ENCODE assay signal across 10 cellular contexts in the genomic region with DNA sequence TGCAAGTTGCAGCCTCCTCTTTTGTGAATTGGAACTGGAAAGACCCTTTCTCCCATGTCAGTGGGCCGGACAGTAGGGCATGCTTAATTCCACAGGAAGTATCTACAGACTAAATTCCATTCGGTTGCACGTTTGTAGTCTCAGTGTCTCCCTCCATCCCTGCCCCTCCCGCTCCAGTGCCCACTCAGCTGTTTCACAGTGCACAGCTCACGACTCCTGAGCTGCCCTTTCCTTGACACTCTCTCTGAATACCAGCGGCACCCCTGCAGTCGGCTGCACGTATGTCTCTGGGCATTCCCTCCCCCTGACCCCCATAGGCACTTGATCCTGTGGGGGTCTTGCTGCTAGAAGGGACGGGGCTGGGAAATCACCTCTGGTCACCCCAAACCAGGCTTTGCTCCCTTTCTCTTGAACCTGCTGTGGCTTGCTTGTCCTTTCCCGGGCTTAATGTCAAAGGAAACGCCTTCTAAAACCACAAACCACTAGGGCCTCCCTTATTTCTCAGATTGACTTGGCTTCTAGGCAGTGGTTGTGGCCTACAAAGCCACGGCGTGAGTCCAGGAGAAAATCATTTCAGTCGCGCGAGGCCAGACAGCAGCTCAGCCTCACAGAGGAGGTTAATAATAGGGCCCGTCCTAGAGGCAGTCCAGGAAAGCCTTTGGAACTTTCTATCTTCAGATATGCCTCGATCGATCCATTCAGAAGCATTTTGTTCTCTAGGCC.
DNase-seq lines count a peak whose midpoint lies in the region; ATAC-seq and FAIRE-seq lines count a peak whose summit lies in the region.
"Had no signal": no experiment of that assay in that cellular context is flagged by ENCODE, and none has a peak within 500 bp of the region (broad histone marks: within the 10 kb centered on the region; RNA-seq: fewer than 3 reads in every experiment).

No MANE protein-coding gene starts in this region.

- H3K4me3 Mint-ChIP-seq in activated CD8-positive, alpha-beta T cell treated with anti-CD3 and anti-CD28 coated beads, Interleukin-2, amount 10 ng/mL, durations not matched to agents 7 days and 5 days, result no peak overlapping the region
- H3K4me3 Mint-ChIP-seq: activated T-cell treated with anti-CD3 and anti-CD28 coated beads, Interleukin-2, amount 50 U/mL, for 4 hours had no signal

- ATAC-seq in GM19397 (IDR thresholded peaks at IDR 0.05; ENCODE audit: unreplicated experiment) (peak; percentile 44), HG03139 (IDR thresholded peaks at IDR 0.05; ENCODE audit: unreplicated experiment) (peak; percentile 67)
- no peak for ATAC-seq in activated CD8-positive, alpha-beta T cell treated with anti-CD3 and anti-CD28 coated beads, Interleukin-2, amount 10 ng/mL, durations not matched to agents 7 days and 5 days

- CTCF ChIA-PET in activated CD8-positive, alpha-beta T cell treated with anti-CD3 and anti-CD28 coated beads, Interleukin-2, amount 10 ng/mL, durations not matched to agents 7 days and 5 days (lab: Charles Lee), result no interaction called here

- H3K27ac Mint-ChIP-seq in activated CD8-positive, alpha-beta T cell treated with anti-CD3 and anti-CD28 coated beads, Interleukin-2, amount 10 ng/mL, durations not matched to agents 7 days and 5 days, result no peak overlapping the region

- peaks cover 7% of the 10 kb centered on the region for H3K4me1 Mint-ChIP-seq in activated CD8-positive, alpha-beta T cell treated with anti-CD3 and anti-CD28 coated beads, Interleukin-2, amount 10 ng/mL, durations not matched to agents 7 days and 5 days (ENCODE audit: low read depth)

- POLR2A ChIA-PET in activated CD8-positive, alpha-beta T cell treated with anti-CD3 and anti-CD28 coated beads, Interleukin-2, amount 10 ng/mL, durations not matched to agents 7 days and 5 days (lab: Charles Lee), result no interaction called here

- FAIRE-seq in HTR-8/SVneo (lab: Jason Lieb, UNC), result no peak

- no peaks in the 10 kb centered on the region for H3K9me3 Mint-ChIP-seq in activated CD8-positive, alpha-beta T cell treated with anti-CD3 and anti-CD28 coated beads, Interleukin-2, amount 10 ng/mL, durations not matched to agents 7 days and 5 days (ENCODE audit: insufficient read depth)
- H3K9me3 Mint-ChIP-seq: activated T-cell treated with anti-CD3 and anti-CD28 coated beads, Interleukin-2, amount 50 U/mL, for 4 hours had no signal

- H3K27me3 Mint-ChIP-seq in activated CD8-positive, alpha-beta T cell treated with anti-CD3 and anti-CD28 coated beads, Interleukin-2, amount 10 ng/mL, durations not matched to agents 7 days and 5 days (ENCODE audit: low read depth), result peaks cover 10% of the 10 kb centered on the region

- H3K36me3 Mint-ChIP-seq in activated CD8-positive, alpha-beta T cell treated with anti-CD3 and anti-CD28 coated beads, Interleukin-2, amount 10 ng/mL, durations not matched to agents 7 days and 5 days (ENCODE audit: low read depth), result no peaks in the 10 kb centered on the region

- DNase-seq in Daoy (ENCODE audit: low read depth) (peak; percentile 50), NCI-H1048 (lab: John Stamatoyannopoulos, UW) (no peak), HTR-8/SVneo (ENCODE audit: insufficient read length, low spot score) (no peak), medulla oblongata (ENCODE audit: extremely low spot score) (no peak), iPS-NIHi7 (ENCODE audit: extremely low spot score) (no peak)
- DNase-seq in activated CD8-positive, alpha-beta T cell treated with anti-CD3 and anti-CD28 coated beads, Interleukin-2, amount 10 ng/mL, durations not matched to agents 7 days and 5 days, result peak; percentile 23
- DNase-seq: activated T-cell treated with anti-CD3 and anti-CD28 coated beads, Interleukin-2, amount 50 U/mL, for 4 hours; Karpas-422 had no signal

Comparison
In these comparisons a context has a peak if more than half of its experiments do, and no peak if none do; other contexts are left out.
1. DNase-seq: peak in Daoy (single experiment) and activated CD8-positive, alpha-beta T cell treated with anti-CD3 and anti-CD28 coated beads, Interleukin-2, amount 10 ng/mL, durations not matched to agents 7 days and 5 days (single experiment); none in NCI-H1048 (single experiment), HTR-8/SVneo (single experiment), medulla oblongata (single experiment) and iPS-NIHi7 (single experiment).